13 cellular contexts compared by ENCODE assay signal in genomic region chr10:22620929-22621328, GRCh38.
DNase-seq lines count a peak whose midpoint lies in the region; ATAC-seq and TF ChIP-seq lines count a peak whose summit lies in the region.
"Had no signal": no experiment of that assay in that cellular context is flagged by ENCODE, and none has a peak within 500 bp of the region (broad histone marks: within the 10 kb centered on the region; RNA-seq: fewer than 3 reads in every experiment).

No MANE protein-coding gene starts in this region.

- no peaks in the 10 kb centered on the region for H3K27me3 Mint-ChIP-seq in stimulated activated naive CD8-positive, alpha-beta T cell treated with anti-CD3 and anti-CD28 coated beads, Interleukin-15, Interleukin-2, amounts not matched to agents 100 ng/mL and 50 ng/mL, for 24 hours
- H3K27me3 Mint-ChIP-seq in brain (no peaks in the 10 kb centered on the region), mesothelial cell of epicardium (ENCODE audit: low read depth) (no peaks in the 10 kb centered on the region)

- DNase-seq in stimulated activated naive CD8-positive, alpha-beta T cell treated with anti-CD3 and anti-CD28 coated beads, Interleukin-15, Interleukin-2, amounts not matched to agents 100 U/mL and 50 U/mL, for 24 hours: no peak
- DNase-seq in mesothelial cell of epicardium (ENCODE audit: low spot score in 2 of 2, unreplicated experiment in 2 of 2) (no peak), NCI-H510A (lab: John Stamatoyannopoulos, UW) (no peak), NCI-H146 treated with DMSO at 0.1 percent for 48 hours (lab: John Stamatoyannopoulos, UW; ENCODE audit: unreplicated experiment) (no peak), T1000 (lab: John Stamatoyannopoulos, UW) (no peak), SKM-1 treated with dmso at 0.1 percent for 144 hours (lab: John Stamatoyannopoulos, UW; ENCODE audit: unreplicated experiment) (no peak)
- DNase-seq: activated effector memory CD4-positive, alpha-beta T cell treated with anti-CD3 and anti-CD28 coated beads, Interleukin-2, amount 50 U/mL, for 16 hours; AML-193; NCI-H2029 treated with DMSO at 0.1 percent for 48 hours; OCI-M1; WERI-Rb-1 had no signal

- no peaks in the 10 kb centered on the region for H3K9me3 Mint-ChIP-seq in stimulated activated naive CD8-positive, alpha-beta T cell treated with anti-CD3 and anti-CD28 coated beads, Interleukin-15, Interleukin-2, amounts not matched to agents 100 ng/mL and 50 ng/mL, for 24 hours
- H3K9me3 Mint-ChIP-seq in brain (peaks cover 0 to 4% (median 0%) of the 10 kb centered on the region in 5 experiments), mesothelial cell of epicardium (no peaks in the 10 kb centered on the region)

- H3K27ac Mint-ChIP-seq in stimulated activated naive CD8-positive, alpha-beta T cell treated with anti-CD3 and anti-CD28 coated beads, Interleukin-15, Interleukin-2, amounts not matched to agents 100 ng/mL and 50 ng/mL, for 24 hours: peak overlapping the region; percentile 14
- H3K27ac Mint-ChIP-seq in brain (peak overlapping the region in 3 of 5 experiments; percentile 49 to 94 (median 84)), mesothelial cell of epicardium (peak overlapping the region; percentile 47)

- peaks cover 11% of the 10 kb centered on the region for H3K36me3 Mint-ChIP-seq in stimulated activated naive CD8-positive, alpha-beta T cell treated with anti-CD3 and anti-CD28 coated beads, Interleukin-15, Interleukin-2, amounts not matched to agents 100 ng/mL and 50 ng/mL, for 24 hours (ENCODE audit: low read depth)
- H3K36me3 Mint-ChIP-seq in brain: no peaks in the 10 kb centered on the region
- H3K36me3 Mint-ChIP-seq in mesothelial cell of epicardium: no peaks in the 10 kb centered on the region

- no peak for ATAC-seq in stimulated activated naive CD8-positive, alpha-beta T cell treated with anti-CD3 and anti-CD28 coated beads, Interleukin-15, Interleukin-2, amounts not matched to agents 100 U/mL and 50 U/mL, for 24 hours

- no peak overlapping the region for H3K4me3 Mint-ChIP-seq in stimulated activated naive CD8-positive, alpha-beta T cell treated with anti-CD3 and anti-CD28 coated beads, Interleukin-15, Interleukin-2, amounts not matched to agents 100 ng/mL and 50 ng/mL, for 24 hours
- H3K4me3 Mint-ChIP-seq in brain: peak overlapping the region in 1 of 5 experiments; percentile 74
- H3K4me3 Mint-ChIP-seq in mesothelial cell of epicardium: no peak overlapping the region

- peaks cover 96% of the 10 kb centered on the region for H3K4me1 Mint-ChIP-seq in stimulated activated naive CD8-positive, alpha-beta T cell treated with anti-CD3 and anti-CD28 coated beads, Interleukin-15, Interleukin-2, amounts not matched to agents 100 ng/mL and 50 ng/mL, for 24 hours (ENCODE audit: low read depth)
- H3K4me1 Mint-ChIP-seq in brain (peaks cover 97% of the 10 kb centered on the region), mesothelial cell of epicardium (peaks cover 90% of the 10 kb centered on the region)

- TF ChIP-seq CTCF in brain (conservative IDR thresholded peaks at IDR 0.05) (no peak), mesothelial cell of epicardium (IDR thresholded peaks at IDR 0.05; ENCODE audit: unreplicated experiment) (no peak)

Comparison
In these comparisons a context has a peak if more than half of its experiments do, and no peak if none do; other contexts are left out.
1. H3K27ac Mint-ChIP-seq: peak in every context shown above with its lines; median percentile 84 in brain; 47 in mesothelial cell of epicardium; 14 in stimulated activated naive CD8-positive, alpha-beta T cell treated with anti-CD3 and anti-CD28 coated beads, Interleukin-15, Interleukin-2, amounts not matched to agents 100 ng/mL and 50 ng/mL, for 24 hours.